2 cellular contexts compared by ENCODE assay signal in the genomic region with DNA sequence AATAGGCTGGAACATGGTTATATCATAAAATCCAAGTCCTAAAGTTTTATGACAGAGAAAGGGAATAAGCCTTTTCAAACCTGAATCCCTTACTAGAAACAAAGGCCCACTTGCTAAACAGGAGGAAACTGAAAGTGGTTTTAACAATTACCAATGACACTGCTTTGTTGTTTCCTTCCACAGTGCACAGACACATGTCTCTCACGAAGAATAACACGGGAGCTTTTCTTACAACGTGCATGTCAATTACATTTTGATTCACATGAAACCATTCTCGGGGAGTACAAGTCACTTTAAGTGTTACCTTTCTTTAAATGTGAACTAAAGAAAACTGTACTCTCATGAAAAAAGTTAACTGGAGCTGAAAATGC.
TF ChIP-seq lines count a peak whose summit lies in the region.

No MANE protein-coding gene starts in this region.

TF ChIP-seq in SK-N-SH, 30 proteins besides CTCF, POLR2A, EP300 and RAD21 (continued from another document):
- TF ChIP-seq USF1 (IDR thresholded peaks at IDR 0.05; ENCODE audit: borderline replicate concordance, low read depth) = no peak
- TF ChIP-seq FOSL2 (IDR thresholded peaks at IDR 0.05; ENCODE audit: borderline replicate concordance, low read depth) = no peak
- no peak for TF ChIP-seq RCOR1 (IDR thresholded peaks at IDR 0.05; ENCODE audit: low read length)
- TF ChIP-seq, protein P1, sequence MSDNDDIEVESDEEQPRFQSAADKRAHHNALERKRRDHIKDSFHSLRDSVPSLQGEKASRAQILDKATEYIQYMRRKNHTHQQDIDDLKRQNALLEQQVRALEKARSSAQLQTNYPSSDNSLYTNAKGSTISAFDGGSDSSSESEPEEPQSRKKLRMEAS (IDR thresholded peaks at IDR 0.05; ENCODE audit: low read depth) = no peak
- no peak for TF ChIP-seq EZH2phosphoT487 (IDR thresholded peaks at IDR 0.05; ENCODE audit: borderline replicate concordance, low read depth)
- TF ChIP-seq, protein P2, sequence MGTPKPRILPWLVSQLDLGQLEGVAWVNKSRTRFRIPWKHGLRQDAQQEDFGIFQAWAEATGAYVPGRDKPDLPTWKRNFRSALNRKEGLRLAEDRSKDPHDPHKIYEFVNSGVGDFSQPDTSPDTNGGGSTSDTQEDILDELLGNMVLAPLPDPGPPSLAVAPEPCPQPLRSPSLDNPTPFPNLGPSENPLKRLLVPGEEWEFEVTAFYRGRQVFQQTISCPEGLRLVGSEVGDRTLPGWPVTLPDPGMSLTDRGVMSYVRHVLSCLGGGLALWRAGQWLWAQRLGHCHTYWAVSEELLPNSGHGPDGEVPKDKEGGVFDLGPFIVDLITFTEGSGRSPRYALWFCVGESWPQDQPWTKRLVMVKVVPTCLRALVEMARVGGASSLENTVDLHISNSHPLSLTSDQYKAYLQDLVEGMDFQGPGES (IDR thresholded peaks at IDR 0.05; ENCODE audit: low read depth, low read length) = no peak
TF ChIP-seq in SK-N-SH: peak in this region for 0.

TF ChIP-seq in SK-N-SH treated with all-trans-retinoic acid at 6 μM for 48 hours, 23 proteins besides CTCF, POLR2A, EP300 and RAD21 (continued from another document):
- TF ChIP-seq, protein P3, sequence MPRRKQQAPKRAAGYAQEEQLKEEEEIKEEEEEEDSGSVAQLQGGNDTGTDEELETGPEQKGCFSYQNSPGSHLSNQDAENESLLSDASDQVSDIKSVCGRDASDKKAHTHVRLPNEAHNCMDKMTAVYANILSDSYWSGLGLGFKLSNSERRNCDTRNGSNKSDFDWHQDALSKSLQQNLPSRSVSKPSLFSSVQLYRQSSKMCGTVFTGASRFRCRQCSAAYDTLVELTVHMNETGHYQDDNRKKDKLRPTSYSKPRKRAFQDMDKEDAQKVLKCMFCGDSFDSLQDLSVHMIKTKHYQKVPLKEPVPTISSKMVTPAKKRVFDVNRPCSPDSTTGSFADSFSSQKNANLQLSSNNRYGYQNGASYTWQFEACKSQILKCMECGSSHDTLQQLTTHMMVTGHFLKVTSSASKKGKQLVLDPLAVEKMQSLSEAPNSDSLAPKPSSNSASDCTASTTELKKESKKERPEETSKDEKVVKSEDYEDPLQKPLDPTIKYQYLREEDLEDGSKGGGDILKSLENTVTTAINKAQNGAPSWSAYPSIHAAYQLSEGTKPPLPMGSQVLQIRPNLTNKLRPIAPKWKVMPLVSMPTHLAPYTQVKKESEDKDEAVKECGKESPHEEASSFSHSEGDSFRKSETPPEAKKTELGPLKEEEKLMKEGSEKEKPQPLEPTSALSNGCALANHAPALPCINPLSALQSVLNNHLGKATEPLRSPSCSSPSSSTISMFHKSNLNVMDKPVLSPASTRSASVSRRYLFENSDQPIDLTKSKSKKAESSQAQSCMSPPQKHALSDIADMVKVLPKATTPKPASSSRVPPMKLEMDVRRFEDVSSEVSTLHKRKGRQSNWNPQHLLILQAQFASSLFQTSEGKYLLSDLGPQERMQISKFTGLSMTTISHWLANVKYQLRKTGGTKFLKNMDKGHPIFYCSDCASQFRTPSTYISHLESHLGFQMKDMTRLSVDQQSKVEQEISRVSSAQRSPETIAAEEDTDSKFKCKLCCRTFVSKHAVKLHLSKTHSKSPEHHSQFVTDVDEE (CRISPR knock-in tag; IDR thresholded peaks at IDR 0.05) = no peak
- no peak for TF ChIP-seq ISL1 (CRISPR knock-in tag; IDR thresholded peaks at IDR 0.05)
- TF ChIP-seq ARNTL (CRISPR knock-in tag; IDR thresholded peaks at IDR 0.05; ENCODE audit: borderline replicate concordance, low read depth) = no peak
- TF ChIP-seq ZC3H10 (CRISPR knock-in tag; IDR thresholded peaks at IDR 0.05) = no peak
- no peak for TF ChIP-seq ZFP3 (CRISPR knock-in tag; IDR thresholded peaks at IDR 0.05)
- TF ChIP-seq, protein P4, sequence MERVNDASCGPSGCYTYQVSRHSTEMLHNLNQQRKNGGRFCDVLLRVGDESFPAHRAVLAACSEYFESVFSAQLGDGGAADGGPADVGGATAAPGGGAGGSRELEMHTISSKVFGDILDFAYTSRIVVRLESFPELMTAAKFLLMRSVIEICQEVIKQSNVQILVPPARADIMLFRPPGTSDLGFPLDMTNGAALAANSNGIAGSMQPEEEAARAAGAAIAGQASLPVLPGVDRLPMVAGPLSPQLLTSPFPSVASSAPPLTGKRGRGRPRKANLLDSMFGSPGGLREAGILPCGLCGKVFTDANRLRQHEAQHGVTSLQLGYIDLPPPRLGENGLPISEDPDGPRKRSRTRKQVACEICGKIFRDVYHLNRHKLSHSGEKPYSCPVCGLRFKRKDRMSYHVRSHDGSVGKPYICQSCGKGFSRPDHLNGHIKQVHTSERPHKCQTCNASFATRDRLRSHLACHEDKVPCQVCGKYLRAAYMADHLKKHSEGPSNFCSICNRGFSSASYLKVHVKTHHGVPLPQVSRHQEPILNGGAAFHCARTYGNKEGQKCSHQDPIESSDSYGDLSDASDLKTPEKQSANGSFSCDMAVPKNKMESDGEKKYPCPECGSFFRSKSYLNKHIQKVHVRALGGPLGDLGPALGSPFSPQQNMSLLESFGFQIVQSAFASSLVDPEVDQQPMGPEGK (CRISPR knock-in tag; IDR thresholded peaks at IDR 0.05; ENCODE audit: borderline replicate concordance) = no peak
- no peak for TF ChIP-seq ZFP30 (CRISPR knock-in tag; IDR thresholded peaks at IDR 0.05)
- TF ChIP-seq, protein P5, sequence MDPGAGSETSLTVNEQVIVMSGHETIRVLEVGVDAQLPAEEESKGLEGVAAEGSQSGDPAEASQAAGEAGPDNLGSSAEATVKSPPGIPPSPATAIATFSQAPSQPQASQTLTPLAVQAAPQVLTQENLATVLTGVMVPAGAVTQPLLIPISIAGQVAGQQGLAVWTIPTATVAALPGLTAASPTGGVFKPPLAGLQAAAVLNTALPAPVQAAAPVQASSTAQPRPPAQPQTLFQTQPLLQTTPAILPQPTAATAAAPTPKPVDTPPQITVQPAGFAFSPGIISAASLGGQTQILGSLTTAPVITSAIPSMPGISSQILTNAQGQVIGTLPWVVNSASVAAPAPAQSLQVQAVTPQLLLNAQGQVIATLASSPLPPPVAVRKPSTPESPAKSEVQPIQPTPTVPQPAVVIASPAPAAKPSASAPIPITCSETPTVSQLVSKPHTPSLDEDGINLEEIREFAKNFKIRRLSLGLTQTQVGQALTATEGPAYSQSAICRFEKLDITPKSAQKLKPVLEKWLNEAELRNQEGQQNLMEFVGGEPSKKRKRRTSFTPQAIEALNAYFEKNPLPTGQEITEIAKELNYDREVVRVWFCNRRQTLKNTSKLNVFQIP (CRISPR knock-in tag; IDR thresholded peaks at IDR 0.05; ENCODE audit: borderline replicate concordance, low read depth) = no peak
- TF ChIP-seq TCF4 (CRISPR knock-in tag; IDR thresholded peaks at IDR 0.05; ENCODE audit: borderline replicate concordance) = no peak
- TF ChIP-seq SNAI2 (CRISPR knock-in tag; IDR thresholded peaks at IDR 0.05) = no peak
- TF ChIP-seq GLIS3 (CRISPR knock-in tag; IDR thresholded peaks at IDR 0.05) = no peak
- TF ChIP-seq CSDC2 (CRISPR knock-in tag; IDR thresholded peaks at IDR 0.05) = no peak
- TF ChIP-seq, protein P6, sequence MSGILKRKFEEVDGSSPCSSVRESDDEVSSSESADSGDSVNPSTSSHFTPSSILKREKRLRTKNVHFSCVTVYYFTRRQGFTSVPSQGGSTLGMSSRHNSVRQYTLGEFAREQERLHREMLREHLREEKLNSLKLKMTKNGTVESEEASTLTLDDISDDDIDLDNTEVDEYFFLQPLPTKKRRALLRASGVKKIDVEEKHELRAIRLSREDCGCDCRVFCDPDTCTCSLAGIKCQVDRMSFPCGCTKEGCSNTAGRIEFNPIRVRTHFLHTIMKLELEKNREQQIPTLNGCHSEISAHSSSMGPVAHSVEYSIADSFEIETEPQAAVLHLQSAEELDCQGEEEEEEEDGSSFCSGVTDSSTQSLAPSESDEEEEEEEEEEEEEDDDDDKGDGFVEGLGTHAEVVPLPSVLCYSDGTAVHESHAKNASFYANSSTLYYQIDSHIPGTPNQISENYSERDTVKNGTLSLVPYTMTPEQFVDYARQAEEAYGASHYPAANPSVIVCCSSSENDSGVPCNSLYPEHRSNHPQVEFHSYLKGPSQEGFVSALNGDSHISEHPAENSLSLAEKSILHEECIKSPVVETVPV (CRISPR knock-in tag; IDR thresholded peaks at IDR 0.05) = no peak
- no peak for TF ChIP-seq TOX (CRISPR knock-in tag; IDR thresholded peaks at IDR 0.05; ENCODE audit: borderline replicate concordance)
- no peak for TF ChIP-seq PPARA (CRISPR knock-in tag; IDR thresholded peaks at IDR 0.05; ENCODE audit: borderline replicate concordance)
